23 cellular contexts compared by ENCODE assay signal in genomic region chr17:81134064-81134781, GRCh38. TPM values are rescaled to one million over a fixed set of nuclear protein-coding genes. Genes with fewer than 3 reads are reported as not detected.
"Had no signal": no experiment of that assay in that cellular context is flagged by ENCODE, and none has a peak within 500 bp of the region (broad histone marks: within the 10 kb centered on the region; RNA-seq: fewer than 3 reads in every experiment).

No MANE protein-coding gene starts in this region.

- H3K9me3 ChIP-seq: adrenal gland, breast epithelium, Peyer's patch had no signal

- H3K27ac Mint-ChIP-seq: activated CD8-positive, alpha-beta T cell treated with anti-CD3 and anti-CD28 coated beads, Interleukin-2, amount 10 ng/mL, durations not matched to agents 7 days and 5 days; activated naive CD8-positive, alpha-beta T cell treated with anti-CD3 and anti-CD28 coated beads, Interleukin-2, amount 10 ng/mL, durations not matched to agents 7 days and 5 days; T-helper 1 cell treated with Interleukin-12 subunit alpha and Interleukin-12 subunit beta and Interleukin-4 antibody, amounts not matched to agents 30 μg/mL and 1 μg/mL, for 36 hours had no signal

- H3K4me1 Mint-ChIP-seq: activated naive CD8-positive, alpha-beta T cell treated with anti-CD3 and anti-CD28 coated beads, Interleukin-2, amount 10 ng/mL, durations not matched to agents 7 days and 5 days had no signal

- H3K4me3 ChIP-seq: adrenal gland, breast epithelium, Peyer's patch, SJSA1 had no signal

- H3K27me3 ChIP-seq: adrenal gland, breast epithelium, Peyer's patch had no signal

- H3K36me3 Mint-ChIP-seq: activated naive CD8-positive, alpha-beta T cell treated with anti-CD3 and anti-CD28 coated beads, Interleukin-2, amount 10 ng/mL, durations not matched to agents 7 days and 5 days had no signal

- H3K36me3 ChIP-seq: adrenal gland, breast epithelium, Peyer's patch, SJSA1 had no signal

- H3K27ac ChIP-seq: adrenal gland, breast epithelium, SJSA1 had no signal

- H3K4me3 Mint-ChIP-seq: activated CD8-positive, alpha-beta T cell treated with anti-CD3 and anti-CD28 coated beads, Interleukin-2, amount 10 ng/mL, durations not matched to agents 7 days and 5 days; activated naive CD8-positive, alpha-beta T cell treated with anti-CD3 and anti-CD28 coated beads, Interleukin-2, amount 10 ng/mL, durations not matched to agents 7 days and 5 days; T-helper 1 cell treated with Interleukin-12 subunit alpha and Interleukin-12 subunit beta and Interleukin-4 antibody, amounts not matched to agents 30 μg/mL and 1 μg/mL, for 36 hours had no signal

- DNase-seq: activated CD4-positive, alpha-beta T cell treated with anti-CD3 and anti-CD28 coated beads for 4 hours; activated CD8-positive, alpha-beta memory T cell treated with anti-CD3 and anti-CD28 coated beads, Interleukin-2, amount 50 U/mL, for 48 hours; activated CD8-positive, alpha-beta T cell treated with anti-CD3 and anti-CD28 coated beads, Interleukin-2, amount 10 ng/mL, durations not matched to agents 7 days and 5 days; activated naive CD4-positive, alpha-beta T cell treated with anti-CD3 and anti-CD28 coated beads, Interleukin-2, amount 50 U/mL, for 16 hours; activated naive CD8-positive, alpha-beta T cell treated with anti-CD3 and anti-CD28 coated beads, Interleukin-2, amount 10 ng/mL, durations not matched to agents 7 days and 5 days; activated T-cell treated with anti-CD3 and anti-CD28 coated beads, Interleukin-2, amount 50 U/mL, for 1 hour; adrenal gland; aorta; central memory CD4-positive, alpha-beta T cell; Karpas-422; NCI-H1930; NCI-H2171; NCI-H2227 treated with DMSO at 0.1 percent for 48 hours; NCI-H526; NCI-H82; SHP77 had no signal

- H3K27me3 Mint-ChIP-seq: activated naive CD8-positive, alpha-beta T cell treated with anti-CD3 and anti-CD28 coated beads, Interleukin-2, amount 10 ng/mL, durations not matched to agents 7 days and 5 days had no signal

- ATAC-seq: activated CD4-positive, CD25-positive, alpha-beta regulatory T cell treated with anti-CD3 and anti-CD28 coated beads, Interleukin-2, amount 50 U/mL, for 24 hours; activated CD8-positive, alpha-beta T cell treated with anti-CD3 and anti-CD28 coated beads, Interleukin-2, amount 10 ng/mL, durations not matched to agents 7 days and 5 days; SK-N-SH treated with all-trans-retinoic acid at 6 μM for 48 hours had no signal

- H3K4me1 ChIP-seq: adrenal gland, breast epithelium, SJSA1 had no signal

RNA-seq across cellular contexts. Expression of gene PVALEF, which starts 31.1 kb away (rescaled TPM):
- total RNA-seq: activated CD8-positive, alpha-beta T cell treated with anti-CD3 and anti-CD28 coated beads, Interleukin-2, amount 10 ng/mL, durations not matched to agents 7 days and 5 days; activated naive CD8-positive, alpha-beta T cell treated with anti-CD3 and anti-CD28 coated beads, Interleukin-2, amount 10 ng/mL, durations not matched to agents 7 days and 5 days; adrenal gland; aorta; breast epithelium; NCI-H460; Peyer's patch; SJSA1 had no signal
- polyA plus RNA-seq: adrenal gland, aorta had no signal
